In the genomic region with DNA sequence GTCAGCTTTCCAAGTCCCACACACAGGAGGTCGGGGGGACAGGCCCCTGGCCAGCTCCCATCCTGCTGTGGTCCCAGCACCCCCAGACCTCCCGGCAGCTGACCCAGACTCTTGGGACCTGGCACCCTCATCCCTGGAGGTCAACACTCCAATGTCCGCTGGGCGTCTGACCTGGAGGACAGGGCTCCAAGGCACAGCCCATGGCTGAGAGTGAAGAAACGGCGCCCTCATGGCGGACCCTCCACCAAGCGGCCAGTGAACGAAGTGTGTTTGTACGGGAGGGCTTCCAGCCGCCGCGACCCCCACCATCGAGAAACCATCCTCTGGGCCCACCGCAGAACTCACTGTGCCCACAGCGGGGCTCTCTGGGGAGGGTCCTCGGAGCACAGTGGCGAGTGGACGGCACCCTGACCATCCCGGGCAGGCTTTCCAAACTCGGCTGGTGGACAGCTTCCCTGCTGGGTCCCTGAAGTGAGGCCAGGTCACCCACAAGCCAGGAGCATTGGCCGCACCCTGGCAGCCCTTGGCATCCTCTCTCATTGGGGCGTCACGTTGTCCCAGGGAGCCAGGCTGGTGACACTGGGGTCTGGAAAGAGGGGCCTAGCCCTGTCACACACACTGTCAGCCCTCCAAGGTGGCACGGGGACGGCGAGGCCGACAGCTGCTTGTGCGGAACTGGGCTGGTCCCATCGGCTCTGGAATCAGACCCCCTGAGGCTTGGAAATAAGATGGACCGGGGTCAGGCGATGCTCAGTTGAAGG, we compare ENCODE assay signal across 2 cellular contexts.
TF ChIP-seq lines count a peak whose summit lies in the region.

No MANE protein-coding gene starts in this region.

TF ChIP-seq in Ishikawa, 13 proteins besides CTCF, POLR2A, EP300 and RAD21 (continued from another document):
- TF ChIP-seq NFIC (IDR thresholded peaks at IDR 0.05) (peak; percentile 80), FOXM1 (IDR thresholded peaks at IDR 0.05; ENCODE audit: borderline replicate concordance, low read depth) (no peak), EGR1 (IDR thresholded peaks at IDR 0.05) (0 out of 2 replicates have a peak, but pooled peaks have one; percentile 19), TCF12 (IDR thresholded peaks at IDR 0.05; ENCODE audit: low read depth) (peak; percentile 12), TEAD4 (IDR thresholded peaks at IDR 0.05) (peak; percentile 24; the same call in 1 of the 2 replicates), CREB1 (IDR thresholded peaks at IDR 0.05; ENCODE audit: low read depth) (no peak), MAX (IDR thresholded peaks at IDR 0.05) (peak; percentile 62; the same call in 1 of the 2 replicates)
- TF ChIP-seq, protein P1, sequence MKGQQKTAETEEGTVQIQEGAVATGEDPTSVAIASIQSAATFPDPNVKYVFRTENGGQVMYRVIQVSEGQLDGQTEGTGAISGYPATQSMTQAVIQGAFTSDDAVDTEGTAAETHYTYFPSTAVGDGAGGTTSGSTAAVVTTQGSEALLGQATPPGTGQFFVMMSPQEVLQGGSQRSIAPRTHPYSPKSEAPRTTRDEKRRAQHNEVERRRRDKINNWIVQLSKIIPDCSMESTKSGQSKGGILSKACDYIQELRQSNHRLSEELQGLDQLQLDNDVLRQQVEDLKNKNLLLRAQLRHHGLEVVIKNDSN (IDR thresholded peaks at IDR 0.05), result no peak; the same call in 1 of the 2 replicates

TF ChIP-seq in H1, 55 proteins besides CTCF, POLR2A, EP300 and RAD21 (continued from another document):
- TF ChIP-seq BRCA1 (IDR thresholded peaks at IDR 0.05; ENCODE audit: low read depth, low read length) (no peak), TEAD4 (IDR thresholded peaks at IDR 0.05; ENCODE audit: low read depth, low read length) (no peak), TAF7 (optimal IDR thresholded peaks at IDR 0.05; ENCODE audit: borderline replicate concordance, low read depth, low read length) (no peak), ASH2L (IDR thresholded peaks at IDR 0.05; ENCODE audit: low read length) (no peak), HDAC6 (IDR thresholded peaks at IDR 0.05; ENCODE audit: low read depth, low read length) (no peak)
